In genomic region chr9:113454914-113455761, GRCh38 we compare ENCODE assay signal across 1 cellular context.
A peak's percentile ranks its signal among the peaks of the same experiment; 100 is the strongest.
TF ChIP-seq lines count a peak whose summit lies in the region.

No MANE protein-coding gene starts in this region.

TF ChIP-seq in K562, 482 proteins besides CTCF, POLR2A, EP300 and RAD21 (continues in another document):
- TF ChIP-seq BRCA1 (IDR thresholded peaks at IDR 0.05) (no peak), BRCA1 (CRISPR knock-in tag; IDR thresholded peaks at IDR 0.05) (no peak), ZBTB11 (CRISPR knock-in tag; IDR thresholded peaks at IDR 0.05) (0 out of 6 replicates have a peak, but pooled peaks of 1 of the 3 experiments have one; percentile 45), E2F5 (CRISPR knock-in tag; IDR thresholded peaks at IDR 0.05) (no peak), ZNF639 (CRISPR knock-in tag; conservative IDR thresholded peaks at IDR 0.05 in 1 of 2, IDR thresholded peaks at IDR 0.05 in 1 of 2) (0 out of 4 replicates have a peak, but pooled peaks of 1 of the 2 experiments have one; percentile 35), ZNF23 (CRISPR knock-in tag; IDR thresholded peaks at IDR 0.05) (no peak), HDAC2 (IDR thresholded peaks at IDR 0.05) (peak; percentile 57; the same call in 1 of the 2 replicates), KLF16 (IDR thresholded peaks at IDR 0.05) (peak; percentile 32; the same call in 1 of the 2 replicates), JUN (IDR thresholded peaks at IDR 0.05; ENCODE audit: borderline replicate concordance, low read depth, low read length) (peak; percentile 64; the same call in 1 of the 2 replicates), JUN (CRISPR knock-in tag; IDR thresholded peaks at IDR 0.05; ENCODE audit: borderline replicate concordance) (no peak), PREB (CRISPR knock-in tag; IDR thresholded peaks at IDR 0.05) (0 out of 2 replicates have a peak, but pooled peaks have one; percentile 25), RBM34 (IDR thresholded peaks at IDR 0.05; ENCODE audit: borderline replicate concordance, insufficient read depth, low read length) (no peak), MTA1 (IDR thresholded peaks at IDR 0.05; ENCODE audit: borderline replicate concordance) (0 out of 2 replicates have a peak, but pooled peaks have one; percentile 26), HDAC1 (IDR thresholded peaks at IDR 0.05) (peak in 1 of 2 experiments; percentile 70; a peak in 2 of 4 replicates), CBFA2T3 (IDR thresholded peaks at IDR 0.05) (peak; percentile 90), CBX2 (IDR thresholded peaks at IDR 0.05; ENCODE audit: insufficient read depth, low read length, poor library complexity, severe bottlenecking) (no peak), TEAD1 (CRISPR knock-in tag; IDR thresholded peaks at IDR 0.05) (peak in 1 of 2 experiments; percentile 91; a peak in 2 of 4 replicates), NEUROD1 (IDR thresholded peaks at IDR 0.05; ENCODE audit: borderline replicate concordance, low read depth, low read length, partially characterized antibody) (peak; percentile 15), HMBOX1 (IDR thresholded peaks at IDR 0.05) (peak; percentile 99), DPF2 (IDR thresholded peaks at IDR 0.05) (peak; percentile 96), MAFK (IDR thresholded peaks at IDR 0.05; ENCODE audit: low read length) (peak; percentile 95), MGA (IDR thresholded peaks at IDR 0.05) (no peak; the same call in 1 of the 2 replicates), NFE2 (IDR thresholded peaks at IDR 0.05; ENCODE audit: low read depth) (peak; percentile 100), L3MBTL2 (IDR thresholded peaks at IDR 0.05) (no peak), TRIM24 (IDR thresholded peaks at IDR 0.05) (peak in 1 of 2 experiments; percentile 49; a peak in 2 of 4 replicates), RREB1 (CRISPR knock-in tag; IDR thresholded peaks at IDR 0.05) (no peak), POLR2AphosphoS5 (IDR thresholded peaks at IDR 0.05; ENCODE audit: control insufficient read depth, insufficient read depth, low read depth, low read length) (peak; percentile 43; the same call in 1 of the 2 replicates)
